In the genomic region with DNA sequence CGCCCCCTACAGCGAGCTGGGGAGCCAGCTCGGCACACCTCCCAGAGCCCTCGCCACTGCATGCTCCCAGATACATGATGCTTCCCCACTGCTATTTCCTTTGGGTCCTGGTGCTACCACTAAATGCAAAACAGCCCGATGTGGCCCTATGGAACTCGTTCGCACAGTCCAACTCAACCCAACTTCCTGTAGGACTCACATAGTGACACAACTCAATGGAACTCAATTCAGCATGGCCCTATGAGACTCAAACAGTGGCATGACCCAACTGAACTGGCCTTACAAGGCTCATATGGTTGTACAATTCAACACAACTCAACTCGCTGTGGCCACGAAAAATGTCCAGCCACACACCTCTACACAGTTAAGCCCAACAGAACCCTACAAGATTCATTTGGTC, we compare ENCODE assay signal across 1 cellular context.
TF ChIP-seq lines count a peak whose summit lies in the region.

No MANE protein-coding gene starts in this region.

TF ChIP-seq in H1, 55 proteins besides CTCF, POLR2A, EP300 and RAD21:
- TF ChIP-seq SIRT6 (IDR thresholded peaks at IDR 0.05; ENCODE audit: low read length) (no peak), RXRA (IDR thresholded peaks at IDR 0.05; ENCODE audit: insufficient read depth, low read depth, low read length) (no peak), RNF2 (IDR thresholded peaks at IDR 0.05; ENCODE audit: borderline replicate concordance, low read depth, low read length, missing control alignments, poor library complexity, severe bottlenecking) (no peak), TAF1 (IDR thresholded peaks at IDR 0.05; ENCODE audit: low read depth, low read length) (no peak), GTF2F1 (IDR thresholded peaks at IDR 0.05; ENCODE audit: borderline replicate concordance, low read depth, low read length) (no peak), CHD1 (IDR thresholded peaks at IDR 0.05; ENCODE audit: low read depth, low read length) (no peak), HDAC6 (IDR thresholded peaks at IDR 0.05; ENCODE audit: low read depth, low read length) (no peak), CHD2 (IDR thresholded peaks at IDR 0.05; ENCODE audit: low read length) (no peak), CREB1 (IDR thresholded peaks at IDR 0.05) (no peak), RFX5 (IDR thresholded peaks at IDR 0.05; ENCODE audit: borderline replicate concordance, low read depth, low read length) (no peak), NANOG (IDR thresholded peaks at IDR 0.05; ENCODE audit: insufficient read depth, low read depth, low read length, poor library complexity, severe bottlenecking) (no peak), BRCA1 (IDR thresholded peaks at IDR 0.05; ENCODE audit: low read depth, low read length) (no peak), CBX5 (IDR thresholded peaks at IDR 0.05; ENCODE audit: low read depth, low read length) (no peak), KDM1A (IDR thresholded peaks at IDR 0.05; ENCODE audit: borderline replicate concordance, low read length) (no peak), YY1 (IDR thresholded peaks at IDR 0.05; ENCODE audit: low read depth, low read length) (no peak), SP1 (IDR thresholded peaks at IDR 0.05; ENCODE audit: low read depth, low read length) (no peak), TCF12 (IDR thresholded peaks at IDR 0.05; ENCODE audit: low read depth, low read length) (no peak)
- TF ChIP-seq, protein P1, sequence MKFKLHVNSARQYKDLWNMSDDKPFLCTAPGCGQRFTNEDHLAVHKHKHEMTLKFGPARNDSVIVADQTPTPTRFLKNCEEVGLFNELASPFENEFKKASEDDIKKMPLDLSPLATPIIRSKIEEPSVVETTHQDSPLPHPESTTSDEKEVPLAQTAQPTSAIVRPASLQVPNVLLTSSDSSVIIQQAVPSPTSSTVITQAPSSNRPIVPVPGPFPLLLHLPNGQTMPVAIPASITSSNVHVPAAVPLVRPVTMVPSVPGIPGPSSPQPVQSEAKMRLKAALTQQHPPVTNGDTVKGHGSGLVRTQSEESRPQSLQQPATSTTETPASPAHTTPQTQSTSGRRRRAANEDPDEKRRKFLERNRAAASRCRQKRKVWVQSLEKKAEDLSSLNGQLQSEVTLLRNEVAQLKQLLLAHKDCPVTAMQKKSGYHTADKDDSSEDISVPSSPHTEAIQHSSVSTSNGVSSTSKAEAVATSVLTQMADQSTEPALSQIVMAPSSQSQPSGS (IDR thresholded peaks at IDR 0.05; ENCODE audit: low read length) = no peak
- TF ChIP-seq, protein P2, sequence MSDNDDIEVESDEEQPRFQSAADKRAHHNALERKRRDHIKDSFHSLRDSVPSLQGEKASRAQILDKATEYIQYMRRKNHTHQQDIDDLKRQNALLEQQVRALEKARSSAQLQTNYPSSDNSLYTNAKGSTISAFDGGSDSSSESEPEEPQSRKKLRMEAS (IDR thresholded peaks at IDR 0.05) = no peak
